In genomic region chr20:40154514-40154913, GRCh38 we compare ENCODE assay signal across 26 cellular contexts.
DNase-seq lines count a peak whose midpoint lies in the region; ATAC-seq, FAIRE-seq and TF ChIP-seq lines count a peak whose summit lies in the region.
"Had no signal": no experiment of that assay in that cellular context is flagged by ENCODE, and none has a peak within 500 bp of the region (broad histone marks: within the 10 kb centered on the region; RNA-seq: fewer than 3 reads in every experiment).

No MANE protein-coding gene starts in this region.

- H4K20me1 ChIP-seq in HepG2 (ENCODE audit: insufficient read depth, low read length) = no peaks in the 10 kb centered on the region
- H4K20me1 ChIP-seq: BLaER1 treated with 17β-estradiol and CSF1 and Interleukin-3, amounts not matched to agents 10 nM and 100 nM had no signal

- in situ Hi-C loops in HepG2 (cut with HindIII; ENCODE audit: extremely low pct_ligation_motif_present, low pct_unique_long_range_greater_than_20kb) = no loop called here

- no peaks in the 10 kb centered on the region for H3K79me2 ChIP-seq in HepG2 (ENCODE audit: insufficient read depth, low read length)

- no peak overlapping the region for H3K4me3 ChIP-seq in HepG2 (replicated peaks in 1 of 3; ENCODE audit: insufficient read depth in 1 of 3, low read depth in 2 of 3, low read length in 3 of 3)
- no peak overlapping the region for H3K4me3 ChIP-seq in coronary artery
- H3K4me3 ChIP-seq: A549; BLaER1 treated with 17β-estradiol and CSF1 and Interleukin-3, amounts not matched to agents 10 nM and 100 nM; GM12878; GM23338; HAP-1 had no signal

- H3K4me2 ChIP-seq in HepG2 (ENCODE audit: low read depth, low read length) = no peak overlapping the region
- H3K4me2 ChIP-seq: A549, GM23338 had no signal

- no peak overlapping the region for H2AFZ ChIP-seq in HepG2 (ENCODE audit: low read length)
- H2AFZ ChIP-seq: GM23338 had no signal

- ATAC-seq in left ventricle myocardium superior = peak; percentile 23
- no peak for ATAC-seq in Right ventricle myocardium inferior
- no peak for ATAC-seq in HepG2
- ATAC-seq: A549, GM12878, GM23338 had no signal

- H3K36me3 ChIP-seq in HepG2 (replicated peaks in 1 of 2; ENCODE audit: control insufficient read depth in 1 of 2, insufficient read depth in 2 of 2, low read length in 2 of 2) = no peaks in the 10 kb centered on the region
- H3K36me3 ChIP-seq: BE2C; BLaER1 treated with 17β-estradiol and CSF1 and Interleukin-3, amounts not matched to agents 10 nM and 100 nM; HAP-1 had no signal

- POLR2A ChIA-PET in HepG2 (lab: Yijun Ruan, JAX) = no interaction called here

- CTCF ChIA-PET in HepG2 (lab: Yijun Ruan, JAX; ENCODE audit: low intra/inter-chr PET ratio, low total read pairs) = no interaction called here

- no peak for FAIRE-seq in HepG2 (lab: Jason Lieb, UNC)
- FAIRE-seq: A549, D721Med, GM12878, GM19239, H54 had no signal

- no peak for TF ChIP-seq POLR2A in HepG2 (IDR thresholded peaks at IDR 0.05; ENCODE audit: insufficient read depth in 1 of 2, low read depth in 2 of 2, low read length in 2 of 2)

- peaks cover 22% of the 10 kb centered on the region; the same call in 1 of the 2 replicates for H3K9me3 ChIP-seq in HepG2 (ENCODE audit: low read length)
- H3K9me3 ChIP-seq: A549; BE2C; BLaER1 treated with 17β-estradiol and CSF1 and Interleukin-3, amounts not matched to agents 10 nM and 100 nM; HAP-1 had no signal

- BruUV-seq in HepG2 (replicated peaks; lab: Mats Ljungman, UMichigan) = no TSS peak

- DNase-seq in left ventricle myocardium superior (no peak), Right ventricle myocardium inferior (ENCODE audit: missing footprints) (no peak), HepG2 (ENCODE audit: low spot score) (no peak), putamen (ENCODE audit: low spot score) (peak; percentile 2), coronary artery (ENCODE audit: low spot score) (no peak), anterior cingulate cortex (lab: John Stamatoyannopoulos, UW) (no peak), NCI-H2227 (lab: John Stamatoyannopoulos, UW; ENCODE audit: unreplicated experiment) (no peak)
- DNase-seq: 8988T; ACHN; AML-193; BE2C; CD4-positive, alpha-beta T cell; CD8-positive, alpha-beta memory T cell; DMS 273 treated with DMSO at 0.1 percent for 48 hours; DMS79; EL; GDM1; HFFc6 had no signal

- H3K27me3 ChIP-seq in HepG2 (ENCODE audit: control insufficient read depth in 1 of 2, insufficient read depth in 2 of 2, low read length in 2 of 2) = no peaks in the 10 kb centered on the region
- H3K27me3 ChIP-seq: BE2C; BLaER1 treated with 17β-estradiol and CSF1 and Interleukin-3, amounts not matched to agents 10 nM and 100 nM had no signal

- TF ChIP-seq EP300 in HepG2 (IDR thresholded peaks at IDR 0.05; ENCODE audit: low read depth in 2 of 2, low read length in 2 of 2) (no peak), HepG2 (CRISPR knock-in tag; IDR thresholded peaks at IDR 0.05; ENCODE audit: borderline replicate concordance) (no peak)

- no peak overlapping the region for H3K9ac ChIP-seq in HepG2 (ENCODE audit: insufficient read depth, low read depth, low read length)
- H3K9ac ChIP-seq: BLaER1 treated with 17β-estradiol and CSF1 and Interleukin-3, amounts not matched to agents 10 nM and 100 nM had no signal

- H3K27ac ChIP-seq in HepG2 (ENCODE audit: extremely low read length, insufficient read depth, low read length) (no peak overlapping the region), coronary artery (peak overlapping the region in 1 of 2 donors; percentile 26)
- H3K27ac ChIP-seq: A549 had no signal

- TF ChIP-seq RAD21 in HepG2 (CRISPR knock-in tag; IDR thresholded peaks at IDR 0.05) = no peak

- intact Hi-C loops in left ventricle myocardium superior (cut with micrococcal nuclease) = no loop called here
- intact Hi-C loops in Right ventricle myocardium inferior (cut with DNase I) = no loop called here
- intact Hi-C loops in HepG2 (cut with micrococcal nuclease; ENCODE audit: unreplicated experiment) = no loop called here

- no peaks in the 10 kb centered on the region for H3K4me1 ChIP-seq in HepG2 (ENCODE audit: insufficient read depth, low read length)
- H3K4me1 ChIP-seq: A549, BE2C, HAP-1 had no signal

- 13% methylated on average over 2 of the region's 2 CpGs for WGBS in HepG2 (ENCODE audit: low lambda C conversion rate)

- TF ChIP-seq CTCF in HepG2 (CRISPR knock-in tag; IDR thresholded peaks at IDR 0.05) (no peak), coronary artery (IDR thresholded peaks at IDR 0.05) (no peak)

TF ChIP-seq in HepG2, 621 proteins besides CTCF, POLR2A, EP300 and RAD21:
- TF ChIP-seq ZNF260 (CRISPR knock-in tag; IDR thresholded peaks at IDR 0.05; ENCODE audit: borderline replicate concordance, low read depth) = no peak
- TF ChIP-seq ZNF710 (CRISPR knock-in tag; IDR thresholded peaks at IDR 0.05; ENCODE audit: borderline replicate concordance) = no peak
- no peak for TF ChIP-seq MEIS1 (CRISPR knock-in tag; IDR thresholded peaks at IDR 0.05; ENCODE audit: borderline replicate concordance)
- TF ChIP-seq MNT (IDR thresholded peaks at IDR 0.05) = 0 out of 2 replicates have a peak, but pooled peaks have one; percentile 14
